8 cellular contexts compared by ENCODE assay signal in genomic region chr12:68317047-68317667, GRCh38. TPM values are rescaled to one million over a fixed set of nuclear protein-coding genes. Genes with fewer than 3 reads are reported as not detected.
DNase-seq lines count a peak whose midpoint lies in the region; ATAC-seq and TF ChIP-seq lines count a peak whose summit lies in the region.

No MANE protein-coding gene starts in this region.

- intact Hi-C loops in activated naive CD4-positive, alpha-beta T cell treated with anti-CD3 and anti-CD28 coated beads for 36 hours (cut with micrococcal nuclease): loop anchor here (1.0 to 5.0 kb wide), 5 partner anchors 80 to 960 kb away; no protein-coding TSS in a partner anchor

- no peak overlapping the region for H3K4me3 ChIP-seq in AG10803 (ENCODE audit: low read length)

- no peak overlapping the region for H3K4me3 Mint-ChIP-seq in activated naive CD4-positive, alpha-beta T cell treated with anti-CD3 and anti-CD28 coated beads for 36 hours
- no peak overlapping the region for H3K4me3 Mint-ChIP-seq in immature natural killer cell

- no peak overlapping the region for H3K27ac Mint-ChIP-seq in activated naive CD4-positive, alpha-beta T cell treated with anti-CD3 and anti-CD28 coated beads for 36 hours
- H3K27ac Mint-ChIP-seq in immature natural killer cell: no peak overlapping the region

- ATAC-seq in HG03571 (IDR thresholded peaks at IDR 0.05; ENCODE audit: unreplicated experiment): no peak

- H3K27me3 Mint-ChIP-seq in activated naive CD4-positive, alpha-beta T cell treated with anti-CD3 and anti-CD28 coated beads for 36 hours (ENCODE audit: low read depth): no peaks in the 10 kb centered on the region
- peaks cover 0 to 1% (median 0%) of the 10 kb centered on the region in 3 donors for H3K27me3 Mint-ChIP-seq in immature natural killer cell (ENCODE audit: low read depth in 3 of 3)

- peaks cover 4% of the 10 kb centered on the region for H3K36me3 Mint-ChIP-seq in activated naive CD4-positive, alpha-beta T cell treated with anti-CD3 and anti-CD28 coated beads for 36 hours (ENCODE audit: low read depth)
- peaks cover 7 to 14% (median 10%) of the 10 kb centered on the region in 3 donors for H3K36me3 Mint-ChIP-seq in immature natural killer cell

- H3K4me1 Mint-ChIP-seq in activated naive CD4-positive, alpha-beta T cell treated with anti-CD3 and anti-CD28 coated beads for 36 hours (ENCODE audit: low read depth): no peaks in the 10 kb centered on the region
- H3K4me1 Mint-ChIP-seq in immature natural killer cell: no peaks in the 10 kb centered on the region

- no peaks in the 10 kb centered on the region for H3K9me3 Mint-ChIP-seq in activated naive CD4-positive, alpha-beta T cell treated with anti-CD3 and anti-CD28 coated beads for 36 hours
- H3K9me3 Mint-ChIP-seq in immature natural killer cell: no peaks in the 10 kb centered on the region

- DNase-seq in AG10803 (ENCODE audit: low read depth) (peak; percentile 62), NCI-H446 treated with DMSO at 0.1 percent for 48 hours (lab: John Stamatoyannopoulos, UW) (peak; percentile 22), immature natural killer cell (peak; percentile 38 to 59 (median 48)), 8988T (no peak)
- peak; percentile 69 for DNase-seq in activated naive CD4-positive, alpha-beta T cell treated with anti-CD3 and anti-CD28 coated beads for 36 hours
- DNase-seq in stimulated activated CD4-positive, alpha-beta T cell treated with anti-CD3 and anti-CD28 coated beads, Interleukin-4, amount 100 ng/mL, for 4 hours: peak; percentile 9 to 10

- TF ChIP-seq CTCF in AG10803 (conservative IDR thresholded peaks at IDR 0.05; ENCODE audit: low read length) (peak; percentile 71), GM12873 (IDR thresholded peaks at IDR 0.05; ENCODE audit: insufficient read depth, low read depth, low read length, missing control alignments) (peak; percentile 46)

- CTCF ChIA-PET in activated naive CD4-positive, alpha-beta T cell treated with anti-CD3 and anti-CD28 coated beads for 36 hours (lab: Charles Lee): interaction anchor here (0.6 to 3.7 kb wide), 29 partner anchors 9 to 1240 kb away, joined by 3 to 132 read pairs (median 4); partner anchors contain the start of gene IL26

RNA-seq across cellular contexts. Expression of gene MDM1, which starts 15.0 kb away (rescaled TPM):
- total RNA-seq in activated naive CD4-positive, alpha-beta T cell treated with anti-CD3 and anti-CD28 coated beads for 36 hours: 10 to 100 TPM; 16.5 to 20.8 TPM
- polyA plus RNA-seq in immature natural killer cell: 10 to 100 TPM; 13.6 to 19.8 (median 17.3) TPM
